In genomic region chrX:154061801-154062200, GRCh38 we compare ENCODE assay signal across 22 cellular contexts. TPM values are rescaled to one million over a fixed set of nuclear protein-coding genes. Genes with fewer than 3 reads are reported as not detected.
A peak's percentile ranks its signal among the peaks of the same experiment; 100 is the strongest.
DNase-seq lines count a peak whose midpoint lies in the region; ATAC-seq and TF ChIP-seq lines count a peak whose summit lies in the region.
"Had no signal": no experiment of that assay in that cellular context is flagged by ENCODE, and none has a peak within 500 bp of the region (broad histone marks: within the 10 kb centered on the region; RNA-seq: fewer than 3 reads in every experiment).

No MANE protein-coding gene starts in this region.

- POLR2A ChIA-PET in CD8-positive, alpha-beta T cell (lab: Charles Lee): interaction anchor here (1.0 kb wide), 1 partner anchor 61 kb away, joined by 4 read pairs; no protein-coding TSS in a partner anchor

- no peaks in the 10 kb centered on the region for H3K9me3 ChIP-seq in BLaER1 treated with 17β-estradiol and CSF1 and Interleukin-3, amounts not matched to agents 10 nM and 100 nM (replicated peaks in 1 of 11)
- H3K9me3 ChIP-seq in CD8-positive, alpha-beta T cell (ENCODE audit: low read length): no peaks in the 10 kb centered on the region
- H3K9me3 ChIP-seq: thyroid gland had no signal

- H3K27me3 Mint-ChIP-seq in CD8-positive, alpha-beta T cell (ENCODE audit: low read depth): no peaks in the 10 kb centered on the region
- no peaks in the 10 kb centered on the region for H3K27me3 Mint-ChIP-seq in activated T-helper 1 cell treated with anti-CD3 and anti-CD28 coated beads, Interleukin-12 subunit alpha, Interleukin-12 subunit beta, Interleukin-2, Interleukin-4 antibody, amounts not matched to agents 30 ng/mL and 10 ng/mL and 1 ng/mL, durations not matched to agents 14 hours and 24 hours and 36 hours (ENCODE audit: insufficient read depth)

- H3K36me3 Mint-ChIP-seq in CD8-positive, alpha-beta T cell: peaks cover 47% of the 10 kb centered on the region
- peaks cover 18% of the 10 kb centered on the region for H3K36me3 Mint-ChIP-seq in activated T-helper 1 cell treated with anti-CD3 and anti-CD28 coated beads, Interleukin-12 subunit alpha, Interleukin-12 subunit beta, Interleukin-2, Interleukin-4 antibody, amounts not matched to agents 30 ng/mL and 10 ng/mL and 1 ng/mL, durations not matched to agents 14 hours and 24 hours and 36 hours (ENCODE audit: low read depth)

- intact Hi-C loops in CD8-positive, alpha-beta T cell (cut with DNase I, micrococcal nuclease): no loop called here
- intact Hi-C loops in activated T-helper 1 cell treated with anti-CD3 and anti-CD28 coated beads, Interleukin-12 subunit alpha, Interleukin-12 subunit beta, Interleukin-2, Interleukin-4 antibody, amounts not matched to agents 30 ng/mL and 10 ng/mL and 1 ng/mL, durations not matched to agents 14 hours and 24 hours and 36 hours (cut with micrococcal nuclease): no loop called here

- TF ChIP-seq CTCF in CD8-positive, alpha-beta T cell (IDR thresholded peaks at IDR 0.05): no peak

- CTCF ChIA-PET in CD8-positive, alpha-beta T cell (lab: Charles Lee): interaction anchor here (1.1 kb wide), 1 partner anchor 16 kb away, joined by 4 read pairs; no protein-coding TSS in a partner anchor

- peaks cover 81% of the 10 kb centered on the region for H3K4me1 Mint-ChIP-seq in CD8-positive, alpha-beta T cell (ENCODE audit: low read depth)
- peaks cover 53% of the 10 kb centered on the region for H3K4me1 Mint-ChIP-seq in activated T-helper 1 cell treated with anti-CD3 and anti-CD28 coated beads, Interleukin-12 subunit alpha, Interleukin-12 subunit beta, Interleukin-2, Interleukin-4 antibody, amounts not matched to agents 30 ng/mL and 10 ng/mL and 1 ng/mL, durations not matched to agents 14 hours and 24 hours and 36 hours (ENCODE audit: low read depth)

- no peak overlapping the region for H3K4me3 ChIP-seq in BLaER1 treated with 17β-estradiol and CSF1 and Interleukin-3, amounts not matched to agents 10 nM and 100 nM
- H3K4me3 ChIP-seq in CD8-positive, alpha-beta T cell (ENCODE audit: low read depth, low read length): no peak overlapping the region
- H3K4me3 ChIP-seq: thyroid gland had no signal

- H3K36me3 ChIP-seq in BLaER1 treated with 17β-estradiol and CSF1 and Interleukin-3, amounts not matched to agents 10 nM and 100 nM: peaks cover 0 to 20% (median 4%) of the 10 kb centered on the region in 11 experiments; a peak in 8 of 22 replicates
- no peaks in the 10 kb centered on the region for H3K36me3 ChIP-seq in CD8-positive, alpha-beta T cell (ENCODE audit: insufficient read depth, low read length)
- H3K36me3 ChIP-seq: thyroid gland had no signal

- H3K9ac ChIP-seq in BLaER1 treated with 17β-estradiol and CSF1 and Interleukin-3, amounts not matched to agents 10 nM and 100 nM: peak overlapping the region in 1 of 11 experiments; percentile 18; a peak in 1 of 22 replicates

- peaks cover 96 to 100% (median 99%) of the 10 kb centered on the region in 11 experiments for H3K27me3 ChIP-seq in BLaER1 treated with 17β-estradiol and CSF1 and Interleukin-3, amounts not matched to agents 10 nM and 100 nM
- no peaks in the 10 kb centered on the region for H3K27me3 ChIP-seq in CD8-positive, alpha-beta T cell (ENCODE audit: insufficient read depth, low read length)
- H3K27me3 ChIP-seq: thyroid gland had no signal

- H3K4me1 ChIP-seq in BLaER1 treated with 17β-estradiol and CSF1 and Interleukin-3, amounts not matched to agents 10 nM and 100 nM: peaks cover 37 to 61% (median 46%) of the 10 kb centered on the region in 10 experiments
- H3K4me1 ChIP-seq in CD8-positive, alpha-beta T cell (ENCODE audit: insufficient read depth, low read length): peaks cover 51% of the 10 kb centered on the region

- no peak overlapping the region for H3K27ac ChIP-seq in BLaER1 treated with 17β-estradiol and CSF1 and Interleukin-3, amounts not matched to agents 10 nM and 100 nM
- no peak overlapping the region for H3K27ac ChIP-seq in CD8-positive, alpha-beta T cell (ENCODE audit: low read depth, low read length)
- H3K27ac ChIP-seq: thyroid gland had no signal

- H3K4me3 Mint-ChIP-seq in CD8-positive, alpha-beta T cell: no peak overlapping the region
- H3K4me3 Mint-ChIP-seq in activated T-helper 1 cell treated with anti-CD3 and anti-CD28 coated beads, Interleukin-12 subunit alpha, Interleukin-12 subunit beta, Interleukin-2, Interleukin-4 antibody, amounts not matched to agents 30 ng/mL and 10 ng/mL and 1 ng/mL, durations not matched to agents 14 hours and 24 hours and 36 hours: no peak overlapping the region

- no peak for DNase-seq in CD8-positive, alpha-beta T cell
- no peak for DNase-seq in activated T-helper 1 cell treated with anti-CD3 and anti-CD28 coated beads, Interleukin-12 subunit alpha, Interleukin-12 subunit beta, Interleukin-2, Interleukin-4 antibody, amounts not matched to agents 30 ng/mL and 10 ng/mL and 1 ng/mL, durations not matched to agents 14 hours and 24 hours and 36 hours (ENCODE audit: low spot score)
- DNase-seq in mesenteric fat pad (ENCODE audit: low spot score) (peak; percentile 60), NCI-H510A treated with DMSO at 0.1 percent for 48 hours (lab: John Stamatoyannopoulos, UW) (no peak), cerebellum (ENCODE audit: low spot score) (no peak), NCI-H2107 (lab: John Stamatoyannopoulos, UW) (no peak), NCI-H2107 treated with DMSO at 0.1 percent for 48 hours (lab: John Stamatoyannopoulos, UW; ENCODE audit: unreplicated experiment) (no peak)
- DNase-seq: anterior cingulate cortex; caudate nucleus; foreskin fibroblast; hippocampal formation; NCI-H1048; NCI-H187 treated with DMSO at 0.1 percent for 48 hours; NCI-H345; nucleus accumbens; OCI-M1; small intestine; stimulated activated CD4-positive, alpha-beta T cell treated with anti-CD3 and anti-CD28 coated beads, Interleukin-2, amount 100 ng/mL, for 24 hours; stimulated activated naive CD4-positive, alpha-beta T cell; thyroid gland had no signal

- H3K27ac Mint-ChIP-seq in CD8-positive, alpha-beta T cell: peak overlapping the region; percentile 87
- peak overlapping the region; percentile 64 for H3K27ac Mint-ChIP-seq in activated T-helper 1 cell treated with anti-CD3 and anti-CD28 coated beads, Interleukin-12 subunit alpha, Interleukin-12 subunit beta, Interleukin-2, Interleukin-4 antibody, amounts not matched to agents 30 ng/mL and 10 ng/mL and 1 ng/mL, durations not matched to agents 14 hours and 24 hours and 36 hours

- peaks cover 96 to 100% (median 99%) of the 10 kb centered on the region in 11 experiments for H4K20me1 ChIP-seq in BLaER1 treated with 17β-estradiol and CSF1 and Interleukin-3, amounts not matched to agents 10 nM and 100 nM

- no peak for ATAC-seq in CD8-positive, alpha-beta T cell

- no peaks in the 10 kb centered on the region for H3K9me3 Mint-ChIP-seq in CD8-positive, alpha-beta T cell
- H3K9me3 Mint-ChIP-seq in activated T-helper 1 cell treated with anti-CD3 and anti-CD28 coated beads, Interleukin-12 subunit alpha, Interleukin-12 subunit beta, Interleukin-2, Interleukin-4 antibody, amounts not matched to agents 30 ng/mL and 10 ng/mL and 1 ng/mL, durations not matched to agents 14 hours and 24 hours and 36 hours: no peaks in the 10 kb centered on the region
- H3K9me3 Mint-ChIP-seq: activated T-helper 2 cell treated with anti-CD3 and anti-CD28 coated beads, Interferon-gamma antibody, Interleukin-2, Interleukin-4, amounts not matched to agents 10 μg/mL and 5 μg/mL and 100 μg/mL, durations not matched to agents 14 hours and 24 hours and 36 hours had no signal

- H3K4me2 ChIP-seq in BLaER1 treated with 17β-estradiol and CSF1 and Interleukin-3, amounts not matched to agents 10 nM and 100 nM: peak overlapping the region in 6 of 11 experiments; percentile 25 to 46 (median 34); a peak in 6 of 22 replicates

RNA-seq across cellular contexts. Expression of gene MECP2, which starts 35.7 kb away (rescaled TPM):
- 100 to 1,000 TPM; 106 to 204 TPM for total RNA-seq in CD8-positive, alpha-beta T cell
- total RNA-seq in activated T-helper 1 cell treated with anti-CD3 and anti-CD28 coated beads, Interleukin-12 subunit alpha, Interleukin-12 subunit beta, Interleukin-2, Interleukin-4 antibody, amounts not matched to agents 30 ng/mL and 10 ng/mL and 1 ng/mL, durations not matched to agents 14 hours and 24 hours and 36 hours: 53.4 and 59.4 TPM in 2 replicates
- total RNA-seq in mesenteric fat pad (65.5 TPM), cerebellum (47.6 TPM)

RNA-seq across cellular contexts. Expression of gene IRAK1, which starts 42.1 kb away (rescaled TPM):
- 10 to 100 TPM; 84.8 to 92.5 TPM for total RNA-seq in CD8-positive, alpha-beta T cell
- total RNA-seq in activated T-helper 1 cell treated with anti-CD3 and anti-CD28 coated beads, Interleukin-12 subunit alpha, Interleukin-12 subunit beta, Interleukin-2, Interleukin-4 antibody, amounts not matched to agents 30 ng/mL and 10 ng/mL and 1 ng/mL, durations not matched to agents 14 hours and 24 hours and 36 hours: 165 and 172 TPM in 2 replicates
- 167 TPM for total RNA-seq in mesenteric fat pad
- total RNA-seq in cerebellum: 10.9 TPM
